In the genomic region with DNA sequence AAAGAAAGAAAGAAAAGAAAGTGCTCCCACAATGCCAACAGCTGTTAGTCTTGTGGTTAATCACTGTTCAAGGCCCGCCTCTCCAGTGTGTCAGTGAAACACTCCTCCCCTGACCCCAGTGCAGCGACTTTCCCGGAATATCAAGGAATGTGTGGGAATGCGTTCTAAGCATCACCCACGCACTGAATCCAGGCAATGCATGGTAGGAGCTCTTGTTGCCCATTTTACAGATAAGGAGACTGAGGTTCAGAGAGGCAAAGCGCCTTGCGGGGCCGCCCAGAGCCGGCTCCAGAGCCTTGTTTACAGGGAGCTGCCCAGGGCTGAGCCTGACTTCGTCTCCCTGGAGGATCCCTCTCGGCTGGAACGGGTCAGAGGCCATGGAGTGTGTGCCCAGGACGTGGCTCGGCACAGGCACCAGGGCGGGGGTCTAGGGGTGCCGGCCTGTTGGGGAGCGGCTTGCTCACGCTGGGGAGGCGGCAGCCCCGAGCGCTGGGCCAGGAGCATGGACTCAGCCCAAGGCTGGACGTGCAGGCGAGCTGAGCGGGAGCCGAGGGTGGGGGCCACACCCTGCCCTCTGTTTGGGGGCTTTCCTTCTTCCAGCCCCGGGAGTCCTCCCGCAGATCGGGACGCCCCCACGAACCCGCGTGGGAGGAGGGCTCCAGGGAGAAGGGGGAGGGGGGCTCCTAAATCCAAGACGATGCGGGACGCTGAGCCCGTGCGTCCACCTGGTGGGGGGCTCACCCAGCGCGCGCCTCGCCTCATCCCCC, we compare ENCODE assay signal across 1 cellular context.
TF ChIP-seq lines count a peak whose summit lies in the region.

No MANE protein-coding gene starts in this region.

TF ChIP-seq in HepG2, 621 proteins besides CTCF, POLR2A, EP300 and RAD21 (continued from another document and continues in another):
- TF ChIP-seq, protein P1, sequence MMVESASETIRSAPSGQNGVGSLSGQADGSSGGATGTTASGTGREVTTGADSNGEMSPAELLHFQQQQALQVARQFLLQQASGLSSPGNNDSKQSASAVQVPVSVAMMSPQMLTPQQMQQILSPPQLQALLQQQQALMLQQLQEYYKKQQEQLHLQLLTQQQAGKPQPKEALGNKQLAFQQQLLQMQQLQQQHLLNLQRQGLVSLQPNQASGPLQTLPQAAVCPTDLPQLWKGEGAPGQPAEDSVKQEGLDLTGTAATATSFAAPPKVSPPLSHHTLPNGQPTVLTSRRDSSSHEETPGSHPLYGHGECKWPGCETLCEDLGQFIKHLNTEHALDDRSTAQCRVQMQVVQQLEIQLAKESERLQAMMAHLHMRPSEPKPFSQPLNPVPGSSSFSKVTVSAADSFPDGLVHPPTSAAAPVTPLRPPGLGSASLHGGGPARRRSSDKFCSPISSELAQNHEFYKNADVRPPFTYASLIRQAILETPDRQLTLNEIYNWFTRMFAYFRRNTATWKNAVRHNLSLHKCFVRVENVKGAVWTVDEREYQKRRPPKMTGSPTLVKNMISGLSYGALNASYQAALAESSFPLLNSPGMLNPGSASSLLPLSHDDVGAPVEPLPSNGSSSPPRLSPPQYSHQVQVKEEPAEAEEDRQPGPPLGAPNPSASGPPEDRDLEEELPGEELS (CRISPR knock-in tag; IDR thresholded peaks at IDR 0.05): no peak
- TF ChIP-seq ZNF672 (CRISPR knock-in tag; IDR thresholded peaks at IDR 0.05) (no peak), ZNF614 (CRISPR knock-in tag; IDR thresholded peaks at IDR 0.05; ENCODE audit: borderline replicate concordance) (no peak), SMC3 (IDR thresholded peaks at IDR 0.05; ENCODE audit: low read length) (no peak), KDM5A (IDR thresholded peaks at IDR 0.05; ENCODE audit: borderline replicate concordance, low read length) (no peak; the same call in 1 of the 2 replicates), RFX3 (CRISPR knock-in tag; IDR thresholded peaks at IDR 0.05) (no peak), BRCA1 (CRISPR knock-in tag; IDR thresholded peaks at IDR 0.05) (no peak), HES4 (CRISPR knock-in tag; IDR thresholded peaks at IDR 0.05; ENCODE audit: borderline replicate concordance) (no peak; the same call in 1 of the 2 replicates), PLRG1 (conservative IDR thresholded peaks at IDR 0.05) (no peak), ZNF510 (CRISPR knock-in tag; IDR thresholded peaks at IDR 0.05; ENCODE audit: low read depth) (no peak), ZSCAN25 (CRISPR knock-in tag; IDR thresholded peaks at IDR 0.05) (no peak), GATAD2A (CRISPR knock-in tag; IDR thresholded peaks at IDR 0.05) (peak; percentile 42; the same call in 1 of the 2 replicates), MYC (CRISPR knock-in tag; IDR thresholded peaks at IDR 0.05; ENCODE audit: borderline replicate concordance) (no peak), ZNF569 (CRISPR knock-in tag; IDR thresholded peaks at IDR 0.05; ENCODE audit: borderline replicate concordance) (no peak), RNF2 (conservative IDR thresholded peaks at IDR 0.05; ENCODE audit: low read depth) (no peak), ETV5 (CRISPR knock-in tag; IDR thresholded peaks at IDR 0.05; ENCODE audit: borderline replicate concordance) (no peak), RFXAP (CRISPR knock-in tag; IDR thresholded peaks at IDR 0.05; ENCODE audit: borderline replicate concordance) (no peak; the same call in 1 of the 2 replicates), ZBTB7A (CRISPR knock-in tag; IDR thresholded peaks at IDR 0.05) (peak; percentile 81; the same call in 1 of the 2 replicates), ZSCAN31 (CRISPR knock-in tag; IDR thresholded peaks at IDR 0.05; ENCODE audit: low read depth) (peak; percentile 73; the same call in 1 of the 2 replicates), ISX (CRISPR knock-in tag; conservative IDR thresholded peaks at IDR 0.05) (no peak), ZNF556 (CRISPR knock-in tag; IDR thresholded peaks at IDR 0.05; ENCODE audit: borderline replicate concordance) (no peak), SIX1 (CRISPR knock-in tag; IDR thresholded peaks at IDR 0.05; ENCODE audit: borderline replicate concordance) (no peak), ZNF30 (CRISPR knock-in tag; IDR thresholded peaks at IDR 0.05) (no peak), SOX13 (IDR thresholded peaks at IDR 0.05) (no peak), SOX13 (CRISPR knock-in tag; conservative IDR thresholded peaks at IDR 0.05 in 1 of 2, IDR thresholded peaks at IDR 0.05 in 1 of 2) (0 out of 4 replicates have a peak, but pooled peaks of 1 of the 2 experiments have one; percentile 5), ZNF839 (CRISPR knock-in tag; IDR thresholded peaks at IDR 0.05; ENCODE audit: borderline replicate concordance) (no peak; the same call in 1 of the 2 replicates), ZFP62 (CRISPR knock-in tag; IDR thresholded peaks at IDR 0.05) (no peak), KDM5B (CRISPR knock-in tag; IDR thresholded peaks at IDR 0.05; ENCODE audit: borderline replicate concordance) (no peak), NFE2 (CRISPR knock-in tag; IDR thresholded peaks at IDR 0.05) (no peak), ZNF180 (CRISPR knock-in tag; IDR thresholded peaks at IDR 0.05; ENCODE audit: borderline replicate concordance, low read depth) (no peak), PAWR (CRISPR knock-in tag; IDR thresholded peaks at IDR 0.05; ENCODE audit: borderline replicate concordance) (no peak), TBX3 (IDR thresholded peaks at IDR 0.05; ENCODE audit: borderline replicate concordance) (no peak)
- TF ChIP-seq, protein P2, sequence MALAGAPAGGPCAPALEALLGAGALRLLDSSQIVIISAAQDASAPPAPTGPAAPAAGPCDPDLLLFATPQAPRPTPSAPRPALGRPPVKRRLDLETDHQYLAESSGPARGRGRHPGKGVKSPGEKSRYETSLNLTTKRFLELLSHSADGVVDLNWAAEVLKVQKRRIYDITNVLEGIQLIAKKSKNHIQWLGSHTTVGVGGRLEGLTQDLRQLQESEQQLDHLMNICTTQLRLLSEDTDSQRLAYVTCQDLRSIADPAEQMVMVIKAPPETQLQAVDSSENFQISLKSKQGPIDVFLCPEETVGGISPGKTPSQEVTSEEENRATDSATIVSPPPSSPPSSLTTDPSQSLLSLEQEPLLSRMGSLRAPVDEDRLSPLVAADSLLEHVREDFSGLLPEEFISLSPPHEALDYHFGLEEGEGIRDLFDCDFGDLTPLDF (CRISPR knock-in tag; IDR thresholded peaks at IDR 0.05): no peak
- TF ChIP-seq, protein P3, sequence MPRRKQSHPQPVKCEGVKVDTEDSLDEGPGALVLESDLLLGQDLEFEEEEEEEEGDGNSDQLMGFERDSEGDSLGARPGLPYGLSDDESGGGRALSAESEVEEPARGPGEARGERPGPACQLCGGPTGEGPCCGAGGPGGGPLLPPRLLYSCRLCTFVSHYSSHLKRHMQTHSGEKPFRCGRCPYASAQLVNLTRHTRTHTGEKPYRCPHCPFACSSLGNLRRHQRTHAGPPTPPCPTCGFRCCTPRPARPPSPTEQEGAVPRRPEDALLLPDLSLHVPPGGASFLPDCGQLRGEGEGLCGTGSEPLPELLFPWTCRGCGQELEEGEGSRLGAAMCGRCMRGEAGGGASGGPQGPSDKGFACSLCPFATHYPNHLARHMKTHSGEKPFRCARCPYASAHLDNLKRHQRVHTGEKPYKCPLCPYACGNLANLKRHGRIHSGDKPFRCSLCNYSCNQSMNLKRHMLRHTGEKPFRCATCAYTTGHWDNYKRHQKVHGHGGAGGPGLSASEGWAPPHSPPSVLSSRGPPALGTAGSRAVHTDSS (CRISPR knock-in tag; conservative IDR thresholded peaks at IDR 0.05): no peak
- TF ChIP-seq, protein P4, sequence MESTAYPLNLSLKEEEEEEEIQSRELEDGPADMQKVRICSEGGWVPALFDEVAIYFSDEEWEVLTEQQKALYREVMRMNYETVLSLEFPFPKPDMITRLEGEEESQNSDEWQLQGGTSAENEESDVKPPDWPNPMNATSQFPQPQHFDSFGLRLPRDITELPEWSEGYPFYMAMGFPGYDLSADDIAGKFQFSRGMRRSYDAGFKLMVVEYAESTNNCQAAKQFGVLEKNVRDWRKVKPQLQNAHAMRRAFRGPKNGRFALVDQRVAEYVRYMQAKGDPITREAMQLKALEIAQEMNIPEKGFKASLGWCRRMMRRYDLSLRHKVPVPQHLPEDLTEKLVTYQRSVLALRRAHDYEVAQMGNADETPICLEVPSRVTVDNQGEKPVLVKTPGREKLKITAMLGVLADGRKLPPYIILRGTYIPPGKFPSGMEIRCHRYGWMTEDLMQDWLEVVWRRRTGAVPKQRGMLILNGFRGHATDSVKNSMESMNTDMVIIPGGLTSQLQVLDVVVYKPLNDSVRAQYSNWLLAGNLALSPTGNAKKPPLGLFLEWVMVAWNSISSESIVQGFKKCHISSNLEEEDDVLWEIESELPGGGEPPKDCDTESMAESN (CRISPR knock-in tag; conservative IDR thresholded peaks at IDR 0.05): 0 out of 2 replicates have a peak, but pooled peaks have one; percentile 38
- TF ChIP-seq, protein P5, sequence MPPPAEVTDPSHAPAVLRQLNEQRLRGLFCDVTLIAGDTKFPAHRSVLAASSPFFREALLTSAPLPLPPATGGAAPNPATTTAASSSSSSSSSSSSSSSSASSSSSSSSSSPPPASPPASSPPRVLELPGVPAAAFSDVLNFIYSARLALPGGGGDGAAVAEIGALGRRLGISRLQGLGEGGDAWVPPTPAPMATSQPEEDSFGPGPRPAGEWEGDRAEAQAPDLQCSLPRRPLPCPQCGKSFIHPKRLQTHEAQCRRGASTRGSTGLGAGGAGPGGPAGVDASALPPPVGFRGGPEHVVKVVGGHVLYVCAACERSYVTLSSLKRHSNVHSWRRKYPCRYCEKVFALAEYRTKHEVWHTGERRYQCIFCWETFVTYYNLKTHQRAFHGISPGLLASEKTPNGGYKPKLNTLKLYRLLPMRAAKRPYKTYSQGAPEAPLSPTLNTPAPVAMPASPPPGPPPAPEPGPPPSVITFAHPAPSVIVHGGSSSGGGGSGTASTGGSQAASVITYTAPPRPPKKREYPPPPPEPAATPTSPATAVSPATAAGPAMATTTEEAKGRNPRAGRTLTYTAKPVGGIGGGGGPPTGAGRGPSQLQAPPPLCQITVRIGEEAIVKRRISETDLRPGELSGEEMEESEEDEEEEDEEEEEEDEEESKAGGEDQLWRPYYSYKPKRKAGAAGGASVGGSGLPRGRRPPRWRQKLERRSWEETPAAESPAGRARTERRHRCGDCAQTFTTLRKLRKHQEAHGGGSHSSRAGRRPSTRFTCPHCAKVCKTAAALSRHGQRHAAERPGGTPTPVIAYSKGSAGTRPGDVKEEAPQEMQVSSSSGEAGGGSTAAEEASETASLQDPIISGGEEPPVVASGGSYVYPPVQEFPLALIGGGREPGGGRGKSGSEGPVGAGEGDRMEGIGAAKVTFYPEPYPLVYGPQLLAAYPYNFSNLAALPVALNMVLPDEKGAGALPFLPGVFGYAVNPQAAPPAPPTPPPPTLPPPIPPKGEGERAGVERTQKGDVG (CRISPR knock-in tag; IDR thresholded peaks at IDR 0.05; ENCODE audit: borderline replicate concordance): no peak
- TF ChIP-seq, protein P6, sequence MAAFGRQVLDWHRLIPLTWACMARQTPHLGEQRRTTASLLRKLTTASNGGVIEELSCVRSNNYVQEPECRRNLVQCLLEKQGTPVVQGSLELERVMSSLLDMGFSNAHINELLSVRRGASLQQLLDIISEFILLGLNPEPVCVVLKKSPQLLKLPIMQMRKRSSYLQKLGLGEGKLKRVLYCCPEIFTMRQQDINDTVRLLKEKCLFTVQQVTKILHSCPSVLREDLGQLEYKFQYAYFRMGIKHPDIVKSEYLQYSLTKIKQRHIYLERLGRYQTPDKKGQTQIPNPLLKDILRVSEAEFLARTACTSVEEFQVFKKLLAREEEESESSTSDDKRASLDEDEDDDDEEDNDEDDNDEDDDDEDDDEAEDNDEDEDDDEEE (CRISPR knock-in tag; IDR thresholded peaks at IDR 0.05): no peak
- TF ChIP-seq, protein P7, sequence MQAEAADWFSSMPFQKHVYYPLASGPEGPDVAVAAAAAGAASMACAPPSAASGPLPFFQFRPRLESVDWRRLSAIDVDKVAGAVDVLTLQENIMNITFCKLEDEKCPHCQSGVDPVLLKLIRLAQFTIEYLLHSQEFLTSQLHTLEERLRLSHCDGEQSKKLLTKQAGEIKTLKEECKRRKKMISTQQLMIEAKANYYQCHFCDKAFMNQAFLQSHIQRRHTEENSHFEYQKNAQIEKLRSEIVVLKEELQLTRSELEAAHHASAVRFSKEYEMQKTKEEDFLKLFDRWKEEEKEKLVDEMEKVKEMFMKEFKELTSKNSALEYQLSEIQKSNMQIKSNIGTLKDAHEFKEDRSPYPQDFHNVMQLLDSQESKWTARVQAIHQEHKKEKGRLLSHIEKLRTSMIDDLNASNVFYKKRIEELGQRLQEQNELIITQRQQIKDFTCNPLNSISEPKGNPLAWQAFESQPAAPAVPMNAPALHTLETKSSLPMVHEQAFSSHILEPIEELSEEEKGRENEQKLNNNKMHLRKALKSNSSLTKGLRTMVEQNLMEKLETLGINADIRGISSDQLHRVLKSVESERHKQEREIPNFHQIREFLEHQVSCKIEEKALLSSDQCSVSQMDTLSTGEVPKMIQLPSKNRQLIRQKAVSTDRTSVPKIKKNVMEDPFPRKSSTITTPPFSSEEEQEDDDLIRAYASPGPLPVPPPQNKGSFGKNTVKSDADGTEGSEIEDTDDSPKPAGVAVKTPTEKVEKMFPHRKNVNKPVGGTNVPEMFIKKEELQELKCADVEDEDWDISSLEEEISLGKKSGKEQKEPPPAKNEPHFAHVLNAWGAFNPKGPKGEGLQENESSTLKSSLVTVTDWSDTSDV (CRISPR knock-in tag; IDR thresholded peaks at IDR 0.05): no peak
- TF ChIP-seq, protein P8, sequence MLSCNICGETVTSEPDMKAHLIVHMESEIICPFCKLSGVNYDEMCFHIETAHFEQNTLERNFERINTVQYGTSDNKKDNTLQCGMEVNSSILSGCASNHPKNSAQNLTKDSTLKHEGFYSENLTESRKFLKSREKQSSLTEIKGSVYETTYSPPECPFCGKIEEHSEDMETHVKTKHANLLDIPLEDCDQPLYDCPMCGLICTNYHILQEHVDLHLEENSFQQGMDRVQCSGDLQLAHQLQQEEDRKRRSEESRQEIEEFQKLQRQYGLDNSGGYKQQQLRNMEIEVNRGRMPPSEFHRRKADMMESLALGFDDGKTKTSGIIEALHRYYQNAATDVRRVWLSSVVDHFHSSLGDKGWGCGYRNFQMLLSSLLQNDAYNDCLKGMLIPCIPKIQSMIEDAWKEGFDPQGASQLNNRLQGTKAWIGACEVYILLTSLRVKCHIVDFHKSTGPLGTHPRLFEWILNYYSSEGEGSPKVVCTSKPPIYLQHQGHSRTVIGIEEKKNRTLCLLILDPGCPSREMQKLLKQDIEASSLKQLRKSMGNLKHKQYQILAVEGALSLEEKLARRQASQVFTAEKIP (CRISPR knock-in tag; IDR thresholded peaks at IDR 0.05; ENCODE audit: borderline replicate concordance): no peak
